In genomic region chr7:111982804-111983203, GRCh38 we compare ENCODE assay signal across 10 cellular contexts.
A peak's percentile ranks its signal among the peaks of the same experiment; 100 is the strongest.
DNase-seq lines count a peak whose midpoint lies in the region; ATAC-seq and TF ChIP-seq lines count a peak whose summit lies in the region.
"Had no signal": no experiment of that assay in that cellular context is flagged by ENCODE, and none has a peak within 500 bp of the region (broad histone marks: within the 10 kb centered on the region; RNA-seq: fewer than 3 reads in every experiment).

No MANE protein-coding gene starts in this region.

- ATAC-seq in sciatic nerve (no peak), Right ventricle myocardium inferior (no peak)

- TF ChIP-seq CTCF in cardiac fibroblast (IDR thresholded peaks at IDR 0.05; ENCODE audit: low read depth, low read length), result no peak

- H3K4me3 ChIP-seq in cardiac fibroblast (replicated peaks in 1 of 2; ENCODE audit: low read depth in 2 of 2, low read length in 2 of 2), result no peak overlapping the region

- intact Hi-C loops in sciatic nerve (cut with DNase I), result no loop called here
- intact Hi-C loops in Right ventricle myocardium inferior (cut with DNase I), result no loop called here

- DNase-seq in NCI-H226 (peak; percentile 66), cardiac fibroblast (ENCODE audit: low read depth in 2 of 2) (peak; percentile 45 to 66), hepatic stellate cell (ENCODE audit: low spot score) (peak; percentile 29), stromal cell of bone marrow (ENCODE audit: low read depth) (peak; percentile 21), sciatic nerve (ENCODE audit: low spot score) (no peak), Right ventricle myocardium inferior (ENCODE audit: missing footprints) (no peak), NCI-H187 treated with DMSO at 0.1 percent for 48 hours (lab: John Stamatoyannopoulos, UW) (no peak)
- DNase-seq: CD8-positive, alpha-beta memory T cell; NCI-H1930; NCI-H2171 had no signal

Comparison
In these comparisons a context has a peak if more than half of its experiments do, and no peak if none do; other contexts are left out.
1. DNase-seq: peak in NCI-H226 (single experiment), cardiac fibroblast (2 of 2), hepatic stellate cell (single experiment) and stromal cell of bone marrow (single experiment); none in sciatic nerve (single experiment), Right ventricle myocardium inferior (single experiment) and NCI-H187 treated with DMSO at 0.1 percent for 48 hours (single experiment).